ENCODE assay signal across 13 cellular contexts in genomic region chr17:57259817-57260216, GRCh38. TPM values are rescaled to one million over a fixed set of nuclear protein-coding genes. Genes with fewer than 3 reads are reported as not detected.
DNase-seq lines count a peak whose midpoint lies in the region; ATAC-seq and TF ChIP-seq lines count a peak whose summit lies in the region.
"Had no signal": no experiment of that assay in that cellular context is flagged by ENCODE, and none has a peak within 500 bp of the region (broad histone marks: within the 10 kb centered on the region; RNA-seq: fewer than 3 reads in every experiment).

No MANE protein-coding gene starts in this region.

- peaks cover 47% of the 10 kb centered on the region for H3K36me3 Mint-ChIP-seq in nephron (ENCODE audit: low read depth)

- peaks cover 80% of the 10 kb centered on the region for H3K79me2 ChIP-seq in Karpas-422 (ENCODE audit: low read length)

- peaks cover 15% of the 10 kb centered on the region for H4K20me1 ChIP-seq in Karpas-422 (ENCODE audit: insufficient read depth, low read depth, low read length)

- no peaks in the 10 kb centered on the region for H3K27me3 ChIP-seq in Karpas-422 (ENCODE audit: low read length)
- H3K27me3 ChIP-seq: brain microvascular endothelial cell, esophagus squamous epithelium, transverse colon had no signal

- no peaks in the 10 kb centered on the region for H3K9me2 ChIP-seq in Karpas-422 (replicated peaks; ENCODE audit: insufficient read depth, low read length)

- DNase-seq in DMS153 treated with DMSO at 0.1 percent for 48 hours (lab: John Stamatoyannopoulos, UW; ENCODE audit: unreplicated experiment) (peak; percentile 28), Karpas-422 (no peak), astrocyte of the cerebellum (ENCODE audit: low read depth) (no peak), HEK293T (ENCODE audit: extremely low spot score) (no peak)
- DNase-seq: brain microvascular endothelial cell, esophagus squamous epithelium, NCI-H510A, SW 1271, transverse colon had no signal

- in situ Hi-C loops in astrocyte of the cerebellum (cut with HindIII; ENCODE audit: low sequenced_read_pairs), result no loop called here

- POLR2A ChIA-PET in HEK293T (lab: Yijun Ruan, JAX), result no interaction called here

- H2AFZ ChIP-seq in Karpas-422 (ENCODE audit: low read length), result no peak overlapping the region

- CTCF ChIA-PET in HEK293T (lab: Yijun Ruan, JAX), result interaction anchor here (1.4 kb wide), 1 partner anchor 17 kb away, joined by 3 read pairs; no protein-coding TSS in a partner anchor

- H3K4me3 ChIP-seq in Karpas-422 (ENCODE audit: low read length), result peak overlapping the region; percentile 71
- peak overlapping the region; percentile 61 for H3K4me3 ChIP-seq in astrocyte of the cerebellum (ENCODE audit: low read depth, low read length)
- H3K4me3 ChIP-seq: transverse colon had no signal

- peak overlapping the region; percentile 64 to 97 (median 87) for H3K4me3 Mint-ChIP-seq in nephron

- H3K36me3 ChIP-seq in Karpas-422 (ENCODE audit: insufficient read depth, low read length), result peaks cover 63% of the 10 kb centered on the region
- H3K36me3 ChIP-seq: prostate gland had no signal

- H3K27ac Mint-ChIP-seq in nephron, result no peak overlapping the region

- peaks cover 57% of the 10 kb centered on the region for H3K4me1 ChIP-seq in Karpas-422 (ENCODE audit: low read length)
- H3K4me1 ChIP-seq: prostate gland had no signal

- no peak for ATAC-seq in HG02571 (IDR thresholded peaks at IDR 0.05; ENCODE audit: unreplicated experiment)
- ATAC-seq in HG02610 (IDR thresholded peaks at IDR 0.05; ENCODE audit: unreplicated experiment), result no peak

- H3K9me3 Mint-ChIP-seq in nephron, result no peaks in the 10 kb centered on the region

- H3K9ac ChIP-seq in Karpas-422 (ENCODE audit: low read length), result peak overlapping the region; percentile 91

- peak overlapping the region; percentile 92 for H3K27ac ChIP-seq in Karpas-422 (ENCODE audit: low read length)
- H3K27ac ChIP-seq: brain microvascular endothelial cell, esophagus squamous epithelium, transverse colon had no signal

- peaks cover 35% of the 10 kb centered on the region for H3K4me1 Mint-ChIP-seq in nephron

- TF ChIP-seq CTCF in astrocyte of the cerebellum (IDR thresholded peaks at IDR 0.05; ENCODE audit: low read depth, low read length, missing control alignments) (no peak), nephron (IDR thresholded peaks at IDR 0.05; ENCODE audit: unreplicated experiment in 3 of 3) (no peak)

- no peaks in the 10 kb centered on the region for H3K9me3 ChIP-seq in Karpas-422 (ENCODE audit: low read length)
- H3K9me3 ChIP-seq: esophagus squamous epithelium, prostate gland, transverse colon had no signal

- H3K4me2 ChIP-seq in Karpas-422 (ENCODE audit: low read depth, low read length, poor library complexity, severe bottlenecking), result peak overlapping the region; percentile 84

- H3K27me3 Mint-ChIP-seq in nephron (ENCODE audit: low read depth), result peaks cover 47% of the 10 kb centered on the region

TF ChIP-seq in HEK293T, 16 proteins besides CTCF, POLR2A, EP300 and RAD21:
- TF ChIP-seq ELF4 (IDR thresholded peaks at IDR 0.05) (no peak), TARDBP (IDR thresholded peaks at IDR 0.05) (no peak), L3MBTL2 (conservative IDR thresholded peaks at IDR 0.05) (no peak), ARNT (IDR thresholded peaks at IDR 0.05) (no peak), NFRKB (IDR thresholded peaks at IDR 0.05) (no peak), PKNOX1 (IDR thresholded peaks at IDR 0.05) (no peak), SUZ12 (IDR thresholded peaks at IDR 0.05) (no peak), FOXA1 (IDR thresholded peaks at IDR 0.05) (no peak), LEF1 (IDR thresholded peaks at IDR 0.05; ENCODE audit: borderline replicate concordance) (no peak), HDGF (IDR thresholded peaks at IDR 0.05; ENCODE audit: borderline replicate concordance) (no peak), FOXM1 (IDR thresholded peaks at IDR 0.05; ENCODE audit: borderline replicate concordance) (no peak)

RNA-seq across cellular contexts. Expression of gene MSI2, which starts 3.5 kb away (rescaled TPM):
- 169 and 170 TPM in 2 replicates for total RNA-seq in Karpas-422 (2014; rRNA removed; shearing (Covaris generic); ENCODE audit: low replicate concordance)
